Comparison of ENCODE assay signal across 1 cellular context in genomic region chrX:17405225-17405969, GRCh38.
A peak's percentile ranks its signal among the peaks of the same experiment; 100 is the strongest.
TF ChIP-seq lines count a peak whose summit lies in the region.

No MANE protein-coding gene starts in this region.

TF ChIP-seq in A549, 52 proteins besides CTCF, POLR2A, EP300 and RAD21 (continued from another document):
- TF ChIP-seq JUN (IDR thresholded peaks at IDR 0.05), result 0 out of 5 replicates have a peak, but pooled peaks have one; percentile 36 to 58
- no peak for TF ChIP-seq CBX8 (IDR thresholded peaks at IDR 0.05)
- TF ChIP-seq ELK1 (IDR thresholded peaks at IDR 0.05; ENCODE audit: low read depth, low read length), result no peak
- TF ChIP-seq BCL3 (IDR thresholded peaks at IDR 0.05), result no peak
- TF ChIP-seq MAX (IDR thresholded peaks at IDR 0.05), result peak; percentile 76
